ENCODE assay signal across 8 cellular contexts in the genomic region with DNA sequence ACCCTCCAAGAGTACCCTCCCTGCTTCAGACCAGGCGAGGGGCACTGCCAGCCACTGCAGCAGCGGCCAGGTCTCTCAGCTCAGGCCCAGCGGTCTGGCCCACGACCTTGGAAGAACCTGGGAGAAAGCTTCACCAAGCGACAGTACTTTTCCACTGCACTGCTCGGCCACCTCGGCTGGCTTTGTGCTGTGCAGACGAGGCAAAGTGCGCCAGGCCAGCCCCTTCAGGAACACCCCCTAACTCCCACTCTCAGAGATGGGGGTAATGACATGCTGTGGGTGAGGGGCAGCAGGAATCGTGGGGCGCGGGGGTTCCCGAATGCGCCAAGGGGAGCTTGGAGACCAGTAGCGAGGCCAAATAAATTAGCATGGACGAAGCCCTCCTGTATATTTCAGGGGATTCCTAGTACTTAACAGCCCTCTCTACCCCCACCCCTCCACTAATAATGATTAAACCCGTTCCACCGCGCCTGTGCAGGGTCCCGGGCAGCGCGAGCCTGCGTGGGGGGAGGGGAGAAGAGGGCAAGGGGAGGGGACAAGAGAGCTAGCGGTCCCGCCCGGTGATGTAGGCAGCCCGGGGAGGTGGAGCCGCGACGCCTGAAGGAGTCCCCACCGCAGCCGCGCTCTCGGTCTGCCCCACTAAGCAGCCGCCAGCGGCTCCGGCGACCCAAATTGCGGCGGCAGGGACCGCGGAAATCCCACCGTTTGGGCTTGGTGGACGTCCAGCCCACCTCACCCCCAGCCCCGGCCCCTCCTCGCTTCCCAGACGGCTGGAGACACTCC. TPM values are rescaled to one million over a fixed set of nuclear protein-coding genes. Genes with fewer than 3 reads are reported as not detected.
DNase-seq lines count a peak whose midpoint lies in the region; ATAC-seq and TF ChIP-seq lines count a peak whose summit lies in the region.

A gene with protein sequence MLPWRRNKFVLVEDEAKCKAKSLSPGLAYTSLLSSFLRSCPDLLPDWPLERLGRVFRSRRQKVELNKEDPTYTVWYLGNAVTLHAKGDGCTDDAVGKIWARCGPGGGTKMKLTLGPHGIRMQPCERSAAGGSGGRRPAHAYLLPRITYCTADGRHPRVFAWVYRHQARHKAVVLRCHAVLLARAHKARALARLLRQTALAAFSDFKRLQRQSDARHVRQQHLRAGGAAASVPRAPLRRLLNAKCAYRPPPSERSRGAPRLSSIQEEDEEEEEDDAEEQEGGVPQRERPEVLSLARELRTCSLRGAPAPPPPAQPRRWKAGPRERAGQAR (plus strand): TSS at position 629 of the 783 bp plus-strand sequence. CDS start 401 bp downstream, outside the sequence.

- in situ Hi-C loops in transverse colon (cut with MboI; ENCODE audit: low pct_ligation_motif_present in 1 of 4, low pct_unique_long_range_greater_than_20kb in 1 of 4, low sequenced_read_pairs in 3 of 4): no loop called here

- TF ChIP-seq CTCF in chondrocyte (IDR thresholded peaks at IDR 0.05) (no peak), right lobe of liver (IDR thresholded peaks at IDR 0.05) (no peak), transverse colon (IDR thresholded peaks at IDR 0.05) (no peak)

- ATAC-seq in right lobe of liver: peak; percentile 59 to 69 (median 62)
- ATAC-seq in HG02571 (IDR thresholded peaks at IDR 0.05; ENCODE audit: unreplicated experiment): no peak

- no peak within 1 kb of the TSS for H3K27ac ChIP-seq in right lobe of liver
- peak within 1 kb of the TSS in 1 of 4 donors; percentile 34 for H3K27ac ChIP-seq in transverse colon

- peak within 1 kb of the TSS; percentile 67 for H3K4me3 Mint-ChIP-seq in chondrocyte (ENCODE audit: unreplicated experiment)

- 1% methylated on average over 20 of the region's 47 CpGs for whole genome bisulfite sequencing in right lobe of liver (ENCODE audit: insufficient coverage, low coverage, low lambda C conversion rate, missing lambda C conversion rate)
- 0 to 9% methylated on average over 1 to 35 of the region's 47 CpGs for WGBS in transverse colon (ENCODE audit: low coverage in 1 of 2), 2 donors

- H3K27ac Mint-ChIP-seq in chondrocyte (ENCODE audit: unreplicated experiment): no peak within 1 kb of the TSS

- H3K9me3 ChIP-seq in right lobe of liver (no peaks in the 10 kb centered on the region), transverse colon (no peaks in the 10 kb centered on the region)

- peak; percentile 50 for DNase-seq in AG08395 (ENCODE audit: low spot score)
- peak; percentile 10 for DNase-seq in Jurkat, Clone E6-1 (ENCODE audit: low read depth, low spot score)
- DNase-seq in chondrocyte (ENCODE audit: low spot score): no peak
- DNase-seq in right lobe of liver: peak; percentile 43 to 56 (median 55)
- peak; percentile 16 for DNase-seq in transverse colon
- DNase-seq in activated gamma-delta T cell (lab: John Stamatoyannopoulos, UW): no peak
- DNase-seq in NCI-H2107 treated with DMSO at 0.1 percent for 48 hours (lab: John Stamatoyannopoulos, UW; ENCODE audit: unreplicated experiment): no peak

- H3K36me3 ChIP-seq in right lobe of liver: no peaks in the 10 kb centered on the region
- H3K36me3 ChIP-seq in transverse colon: no peaks in the 10 kb centered on the region

- peaks cover 11% of the 10 kb centered on the region for H3K4me1 Mint-ChIP-seq in chondrocyte (ENCODE audit: low read depth)

- H3K9me3 Mint-ChIP-seq in chondrocyte (ENCODE audit: low read depth): no peaks in the 10 kb centered on the region

- peak within 1 kb of the TSS; percentile 15 for H3K4me3 ChIP-seq in Jurkat, Clone E6-1 (ENCODE audit: low read length)
- H3K4me3 ChIP-seq in right lobe of liver: no peak within 1 kb of the TSS
- peak within 1 kb of the TSS in 3 of 4 donors; percentile 13 to 35 (median 19) for H3K4me3 ChIP-seq in transverse colon

- H3K4me1 ChIP-seq in right lobe of liver: peaks cover 0 to 9% (median 0%) of the 10 kb centered on the region in 4 donors
- H3K4me1 ChIP-seq in transverse colon: peaks cover 0 to 22% (median 10%) of the 10 kb centered on the region in 4 donors

- TF ChIP-seq POLR2A in right lobe of liver (IDR thresholded peaks at IDR 0.05) (no peak), transverse colon (IDR thresholded peaks at IDR 0.05) (no peak)

- TF ChIP-seq EP300 in transverse colon (IDR thresholded peaks at IDR 0.05; ENCODE audit: low read depth): no peak

- no peaks in the 10 kb centered on the region for H3K36me3 Mint-ChIP-seq in chondrocyte (ENCODE audit: low read depth)

- intact Hi-C loops in right lobe of liver (cut with DNase I) (no loop called here), transverse colon (cut with DNase I; ENCODE audit: low total_unique reads) (no loop called here)

- H3K27me3 Mint-ChIP-seq in chondrocyte (ENCODE audit: low read depth): peaks cover 20% of the 10 kb centered on the region

- H3K27me3 ChIP-seq in right lobe of liver: no peaks in the 10 kb centered on the region
- peaks cover 86% of the 10 kb centered on the region for H3K27me3 ChIP-seq in transverse colon

RNA-seq across cellular contexts. Expression of the gene that starts here (rescaled TPM):
- polyA plus RNA-seq in Jurkat, Clone E6-1 (2012; ENCODE audit: insufficient read depth, insufficient read length): not detected
- total RNA-seq in chondrocyte: 0.52 to 2.5 TPM (median 0.82 TPM) in 3 replicates
- total RNA-seq in right lobe of liver: under 1 TPM in 4 of 6 experiments, not detected in 2; 0.09 to 0.24 (median 0.12) TPM
- total RNA-seq in transverse colon: not detected

Comparison
In these comparisons a context has a peak if more than half of its experiments do, and no peak if none do; other contexts are left out.
1. Peak in DNase-seq and ATAC-seq in right lobe of liver; RNA of the gene not detected or under 1 TPM.
2. Peak in DNase-seq and H3K4me3 ChIP-seq in transverse colon; RNA of the gene not detected or under 1 TPM.
3. DNase-seq: peak in AG08395 (single experiment) and Jurkat, Clone E6-1 (single experiment); none in chondrocyte (single experiment), activated gamma-delta T cell (single experiment) and NCI-H2107 treated with DMSO at 0.1 percent for 48 hours (single experiment).